ENCODE assay signal across 7 cellular contexts in the genomic region with DNA sequence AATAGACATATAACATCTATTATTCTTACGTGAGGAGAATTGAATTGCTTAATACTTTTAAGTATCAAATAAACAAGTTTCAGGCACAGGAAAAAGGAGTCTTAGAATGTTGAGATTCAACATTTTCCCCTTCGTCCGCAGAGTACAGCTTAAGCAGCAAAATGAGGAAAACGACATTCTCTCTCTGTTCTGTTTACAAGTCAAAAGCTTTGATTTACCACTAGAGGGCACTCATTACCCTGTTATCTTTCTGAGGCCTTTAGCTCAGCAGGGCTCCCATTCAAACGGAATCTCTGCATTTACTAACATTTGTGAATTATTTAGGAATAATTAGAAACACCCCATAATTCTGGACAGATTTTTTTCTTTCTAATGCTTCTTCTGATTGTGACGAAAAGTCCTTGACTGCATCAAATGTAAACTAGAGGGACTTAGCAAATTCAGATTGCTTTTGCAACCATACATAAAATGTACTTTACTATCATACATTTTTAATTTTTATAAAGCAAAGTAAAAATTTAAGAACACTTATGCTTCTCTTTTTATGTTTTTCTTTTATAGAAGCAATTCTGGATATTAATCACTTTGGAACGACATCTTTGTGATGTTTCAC.
A peak's percentile ranks its signal among the peaks of the same experiment; 100 is the strongest.
DNase-seq lines count a peak whose midpoint lies in the region; ATAC-seq and TF ChIP-seq lines count a peak whose summit lies in the region.

No MANE protein-coding gene starts in this region.

- H3K4me3 ChIP-seq in astrocyte of the spinal cord (ENCODE audit: low read depth, low read length): no peak overlapping the region

- no peak overlapping the region for H3K27ac Mint-ChIP-seq in stimulated activated naive B cell treated with anti-CD40 and anti-IgM and Interleukin-4, amounts not matched to agents 10 μg/mL and 1 μg/mL and 100 μg/mL, for 72 hours

- H3K4me1 Mint-ChIP-seq in stimulated activated naive B cell treated with anti-CD40 and anti-IgM and Interleukin-4, amounts not matched to agents 10 μg/mL and 1 μg/mL and 100 μg/mL, for 72 hours: no peaks in the 10 kb centered on the region

- peaks cover 9 to 14% of the 10 kb centered on the region in 2 donors for H3K27me3 Mint-ChIP-seq in stimulated activated naive B cell treated with anti-CD40 and anti-IgM and Interleukin-4, amounts not matched to agents 10 μg/mL and 1 μg/mL and 100 μg/mL, for 72 hours

- H3K4me3 Mint-ChIP-seq in stimulated activated naive B cell treated with anti-CD40 and anti-IgM and Interleukin-4, amounts not matched to agents 10 μg/mL and 1 μg/mL and 100 μg/mL, for 72 hours: no peak overlapping the region

- in situ Hi-C loops in G401 (cut with HindIII; ENCODE audit: low sequenced_read_pairs): no loop called here
- in situ Hi-C loops in astrocyte of the spinal cord (cut with HindIII; ENCODE audit: low sequenced_read_pairs): no loop called here

- TF ChIP-seq CTCF in astrocyte of the spinal cord (IDR thresholded peaks at IDR 0.05; ENCODE audit: low read depth, low read length): peak; percentile 58

- H3K36me3 Mint-ChIP-seq in stimulated activated naive B cell treated with anti-CD40 and anti-IgM and Interleukin-4, amounts not matched to agents 10 μg/mL and 1 μg/mL and 100 μg/mL, for 72 hours: no peaks in the 10 kb centered on the region

- peaks cover 0 to 1% of the 10 kb centered on the region in 2 donors for H3K9me3 Mint-ChIP-seq in stimulated activated naive B cell treated with anti-CD40 and anti-IgM and Interleukin-4, amounts not matched to agents 10 μg/mL and 1 μg/mL and 100 μg/mL, for 72 hours

- DNase-seq in G401 (ENCODE audit: low spot score) (peak; percentile 89), NCI-H526 (lab: John Stamatoyannopoulos, UW) (peak; percentile 82 to 94), astrocyte of the spinal cord (ENCODE audit: low read depth, low spot score) (peak; percentile 81), iPS DF 4.7 (ENCODE audit: extremely low read depth, low spot score) (peak; percentile 64)
- no peak for DNase-seq in stimulated activated naive B cell treated with anti-CD40 and anti-IgM and Interleukin-4, amounts not matched to agents 10 μg/mL and 1 μg/mL and 100 μg/mL, for 72 hours

- ATAC-seq in GM21367 (IDR thresholded peaks at IDR 0.05; ENCODE audit: unreplicated experiment) (peak; percentile 93), HG03571 (IDR thresholded peaks at IDR 0.05; ENCODE audit: unreplicated experiment) (peak; percentile 71)
- peak; percentile 80 to 82 for ATAC-seq in stimulated activated naive B cell treated with anti-CD40 and anti-IgM and Interleukin-4, amounts not matched to agents 10 μg/mL and 1 μg/mL and 100 μg/mL, for 72 hours (replicated peaks)
